Comparison of ENCODE assay signal across 21 cellular contexts in the genomic region with DNA sequence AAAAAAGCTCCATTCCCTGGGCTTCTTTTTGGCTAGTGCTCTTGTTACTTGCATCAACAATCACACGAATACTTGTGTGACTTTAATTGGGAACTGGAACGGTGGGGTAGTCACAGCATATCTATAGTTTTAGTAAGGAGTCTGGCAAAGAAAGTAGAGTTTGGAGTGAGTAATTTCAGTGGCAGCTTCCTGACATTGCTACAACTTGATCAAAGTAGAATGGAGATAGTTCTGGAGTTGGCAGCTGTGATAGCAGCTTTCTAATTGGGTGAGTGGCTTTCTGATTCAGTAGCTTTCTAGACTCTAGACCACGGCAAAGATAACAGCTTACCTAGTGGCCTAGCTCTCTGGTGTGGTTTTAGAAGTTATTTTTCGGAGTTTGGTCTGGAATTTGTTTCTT.
DNase-seq lines count a peak whose midpoint lies in the region; ATAC-seq and TF ChIP-seq lines count a peak whose summit lies in the region.
"Had no signal": no experiment of that assay in that cellular context is flagged by ENCODE, and none has a peak within 500 bp of the region (broad histone marks: within the 10 kb centered on the region; RNA-seq: fewer than 3 reads in every experiment).

No MANE protein-coding gene starts in this region.

- no peaks in the 10 kb centered on the region for H3K4me1 ChIP-seq in smooth muscle cell (ENCODE audit: low read depth)
- H3K4me1 ChIP-seq: BLaER1 treated with 17β-estradiol and CSF1 and Interleukin-3, amounts not matched to agents 10 nM and 100 nM; gastroesophageal sphincter; left lung; thyroid gland had no signal

- no peaks in the 10 kb centered on the region for H3K27me3 ChIP-seq in smooth muscle cell (ENCODE audit: low read depth)
- H3K27me3 ChIP-seq: BLaER1 treated with 17β-estradiol and CSF1 and Interleukin-3, amounts not matched to agents 10 nM and 100 nM; gastroesophageal sphincter; left lung; thyroid gland had no signal

- no peaks in the 10 kb centered on the region for H3F3A ChIP-seq in smooth muscle cell (ENCODE audit: low read depth)

- no peak for TF ChIP-seq CTCF in fibroblast of the aortic adventitia (IDR thresholded peaks at IDR 0.05; ENCODE audit: insufficient read depth, low read length)
- no peak for TF ChIP-seq CTCF in smooth muscle cell (IDR thresholded peaks at IDR 0.05; ENCODE audit: borderline replicate concordance, insufficient read depth, poor library complexity, severe bottlenecking)
- no peak for TF ChIP-seq CTCF in GM13976 (IDR thresholded peaks at IDR 0.05; ENCODE audit: borderline replicate concordance, control extremely low read depth, extremely low read depth, insufficient read depth, missing control alignments)

- H3K79me2 ChIP-seq in smooth muscle cell (ENCODE audit: low read depth), result no peaks in the 10 kb centered on the region

- H3K9ac ChIP-seq in smooth muscle cell (ENCODE audit: low read depth), result no peak overlapping the region
- H3K9ac ChIP-seq: BLaER1 treated with 17β-estradiol and CSF1 and Interleukin-3, amounts not matched to agents 10 nM and 100 nM had no signal

- H4K20me1 ChIP-seq in smooth muscle cell (ENCODE audit: low read depth), result no peaks in the 10 kb centered on the region
- H4K20me1 ChIP-seq: BLaER1 treated with 17β-estradiol and CSF1 and Interleukin-3, amounts not matched to agents 10 nM and 100 nM had no signal

- peak overlapping the region; percentile 9 for H3K27ac ChIP-seq in smooth muscle cell (ENCODE audit: low read depth)
- H3K27ac ChIP-seq: BLaER1 treated with 17β-estradiol and CSF1 and Interleukin-3, amounts not matched to agents 10 nM and 100 nM; gastroesophageal sphincter; left lung; thyroid gland had no signal

- in situ Hi-C loops in GM13976 (cut with MboI; ENCODE audit: low sequenced_read_pairs, unreplicated experiment), result no loop called here

- no peak for ATAC-seq in HG02623 (IDR thresholded peaks at IDR 0.05; ENCODE audit: unreplicated experiment)
- ATAC-seq: activated T-cell treated with anti-CD3 and anti-CD28 coated beads, Interleukin-2, amount 50 U/mL, for 4 hours; gastroesophageal sphincter; left lung; mucosa of descending colon; stimulated activated naive B cell treated with anti-CD40 and anti-IgM and Interleukin-4, amounts not matched to agents 10 μg/mL and 1 μg/mL and 100 μg/mL, for 72 hours had no signal

- no peak overlapping the region for H3K4me3 ChIP-seq in fibroblast of the aortic adventitia (ENCODE audit: low read depth, low read length)
- no peak overlapping the region for H3K4me3 ChIP-seq in smooth muscle cell
- H3K4me3 ChIP-seq: BLaER1 treated with 17β-estradiol and CSF1 and Interleukin-3, amounts not matched to agents 10 nM and 100 nM; gastroesophageal sphincter; HAP-1; left lung; mucosa of descending colon; thyroid gland had no signal

- H3K4me2 ChIP-seq in smooth muscle cell, result peak overlapping the region; percentile 20
- H3K4me2 ChIP-seq: BLaER1 treated with 17β-estradiol and CSF1 and Interleukin-3, amounts not matched to agents 10 nM and 100 nM had no signal

- no peaks in the 10 kb centered on the region for H3K9me3 ChIP-seq in smooth muscle cell (replicated peaks; ENCODE audit: low read depth)
- H3K9me3 ChIP-seq: BLaER1 treated with 17β-estradiol and CSF1 and Interleukin-3, amounts not matched to agents 10 nM and 100 nM; gastroesophageal sphincter; HAP-1; mucosa of descending colon; thyroid gland had no signal

- no peak overlapping the region for H2AFZ ChIP-seq in smooth muscle cell (ENCODE audit: low read depth)

- no peaks in the 10 kb centered on the region for H3K36me3 ChIP-seq in smooth muscle cell (ENCODE audit: low read depth)
- H3K36me3 ChIP-seq: BLaER1 treated with 17β-estradiol and CSF1 and Interleukin-3, amounts not matched to agents 10 nM and 100 nM; gastroesophageal sphincter; HAP-1; left lung; thyroid gland had no signal

- peak; percentile 40 for DNase-seq in GM03348 (ENCODE audit: low spot score)
- DNase-seq in amniotic epithelial cell (ENCODE audit: low read depth), result peak; percentile 0
- DNase-seq in fibroblast of the aortic adventitia (ENCODE audit: low read depth), result peak; percentile 43
- DNase-seq in smooth muscle cell (lab: John Stamatoyannopoulos, UW; ENCODE audit: unreplicated experiment), result no peak
- no peak for DNase-seq in GM13976 (ENCODE audit: low spot score)
- no peak for DNase-seq in HK-2 (ENCODE audit: unreplicated experiment)
- DNase-seq: activated naive CD4-positive, alpha-beta T cell treated with anti-CD3 and anti-CD28 coated beads, Interleukin-2, amount 50 U/mL, for 16 hours; activated T-cell treated with anti-CD3 and anti-CD28 coated beads, Interleukin-2, amount 50 U/mL, for 4 hours; cortex of kidney; left lung; mucosa of descending colon; NCI-H1436 treated with DMSO at 0.1 percent for 48 hours; NCI-H2171; NCI-H748 treated with DMSO at 0.1 percent for 48 hours; SHP77 treated with DMSO at 0.1 percent for 48 hours; stimulated activated naive B cell treated with anti-CD40 and anti-IgM and Interleukin-4, amounts not matched to agents 10 μg/mL and 1 μg/mL and 100 μg/mL, for 72 hours; thyroid gland had no signal

- WGBS in smooth muscle cell (ENCODE audit: low lambda C conversion rate), result 33% methylated on average over 4 of the region's 4 CpGs

Comparison
In these comparisons a context has a peak if more than half of its experiments do, and no peak if none do; other contexts are left out.
1. DNase-seq: peak in GM03348 (single experiment), amniotic epithelial cell (single experiment) and fibroblast of the aortic adventitia (single experiment); none in smooth muscle cell (single experiment), GM13976 (single experiment) and HK-2 (single experiment).